Comparison of ENCODE assay signal across 1 cellular context in genomic region chr22:19686946-19687345, GRCh38.
TF ChIP-seq lines count a peak whose summit lies in the region.

No MANE protein-coding gene starts in this region.

TF ChIP-seq in K562, 482 proteins besides CTCF, POLR2A, EP300 and RAD21 (continued from another document):
- TF ChIP-seq NR1H2 (CRISPR knock-in tag; IDR thresholded peaks at IDR 0.05): peak; percentile 84; the same call in 1 of the 2 replicates
- TF ChIP-seq NCOA4 (IDR thresholded peaks at IDR 0.05; ENCODE audit: partially characterized antibody): no peak
- TF ChIP-seq POLR2B (IDR thresholded peaks at IDR 0.05; ENCODE audit: low read depth, partially characterized antibody): no peak
- no peak for TF ChIP-seq NKRF (IDR thresholded peaks at IDR 0.05; ENCODE audit: borderline replicate concordance)
- no peak for TF ChIP-seq GTF2F1 (IDR thresholded peaks at IDR 0.05; ENCODE audit: low read depth, low read length)
